ENCODE assay signal across 1 cellular context in the genomic region with DNA sequence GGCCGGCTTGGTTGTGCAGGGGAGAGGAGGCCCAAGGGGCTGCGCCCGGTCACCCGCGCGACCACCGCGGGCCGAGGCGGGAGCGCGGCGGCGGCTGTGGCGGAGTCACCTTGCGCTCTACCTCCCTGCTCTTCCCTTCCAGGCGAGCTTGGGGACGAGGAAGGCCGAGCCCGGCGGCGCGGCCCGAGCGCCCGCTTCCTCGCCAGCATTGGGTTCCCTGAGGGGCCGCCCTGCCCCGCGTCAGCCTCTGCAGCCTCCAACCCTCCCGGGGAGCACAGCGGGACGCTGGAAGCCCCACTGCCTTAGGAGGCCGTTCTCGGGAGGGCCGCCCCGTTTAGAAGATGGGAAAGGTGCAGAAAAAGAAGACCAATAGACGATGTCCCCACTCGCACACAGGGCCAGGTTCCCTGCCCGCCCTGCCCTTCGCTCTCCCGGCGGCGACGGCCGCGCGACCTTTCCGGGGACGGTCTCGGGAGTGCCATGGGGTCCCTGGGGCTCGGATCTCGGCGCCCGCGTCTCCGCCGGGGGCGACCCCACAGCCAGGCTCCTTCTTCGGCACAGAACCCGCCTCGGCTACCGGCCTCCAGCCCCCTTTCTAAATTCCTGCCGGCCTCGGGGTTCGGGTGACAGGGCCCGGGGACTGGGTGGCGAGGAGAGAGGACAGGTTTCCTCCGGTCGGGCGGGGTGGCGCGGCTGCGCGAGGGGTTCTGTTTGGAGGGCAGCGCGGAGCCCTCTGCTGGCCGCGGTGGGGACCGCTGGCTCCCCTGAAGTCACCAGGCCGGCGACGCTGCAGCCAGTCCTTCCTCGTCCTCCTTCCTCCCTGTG.
A peak's percentile ranks its signal among the peaks of the same experiment; 100 is the strongest.
TF ChIP-seq lines count a peak whose summit lies in the region.

No MANE protein-coding gene starts in this region.

TF ChIP-seq in HepG2, 621 proteins besides CTCF, POLR2A, EP300 and RAD21 (continued from another document):
- TF ChIP-seq, protein P1, sequence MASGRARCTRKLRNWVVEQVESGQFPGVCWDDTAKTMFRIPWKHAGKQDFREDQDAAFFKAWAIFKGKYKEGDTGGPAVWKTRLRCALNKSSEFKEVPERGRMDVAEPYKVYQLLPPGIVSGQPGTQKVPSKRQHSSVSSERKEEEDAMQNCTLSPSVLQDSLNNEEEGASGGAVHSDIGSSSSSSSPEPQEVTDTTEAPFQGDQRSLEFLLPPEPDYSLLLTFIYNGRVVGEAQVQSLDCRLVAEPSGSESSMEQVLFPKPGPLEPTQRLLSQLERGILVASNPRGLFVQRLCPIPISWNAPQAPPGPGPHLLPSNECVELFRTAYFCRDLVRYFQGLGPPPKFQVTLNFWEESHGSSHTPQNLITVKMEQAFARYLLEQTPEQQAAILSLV (CRISPR knock-in tag; IDR thresholded peaks at IDR 0.05; ENCODE audit: borderline replicate concordance): peak; percentile 82; the same call in 1 of the 2 replicates
- no peak; the same call in none of the 2 replicates for TF ChIP-seq BORCS8-MEF2B (CRISPR knock-in tag; IDR thresholded peaks at IDR 0.05)
- TF ChIP-seq ZNF713 (CRISPR knock-in tag; IDR thresholded peaks at IDR 0.05): 0 out of 2 replicates have a peak, but pooled peaks have one; percentile 76
